ENCODE assay signal across 29 cellular contexts in genomic region chr10:131022369-131022768, GRCh38.
"Had no signal": no experiment of that assay in that cellular context is flagged by ENCODE, and none has a peak within 500 bp of the region (broad histone marks: within the 10 kb centered on the region; RNA-seq: fewer than 3 reads in every experiment).

No MANE protein-coding gene starts in this region.

- H3K4me1 ChIP-seq: esophagus muscularis mucosa, foreskin keratinocyte, parathyroid adenoma, psoas muscle, sigmoid colon, suprapubic skin, transverse colon, vagina had no signal

- H3K4me3 ChIP-seq: coronary artery, esophagus muscularis mucosa, lung, mucosa of descending colon, psoas muscle, sigmoid colon, suprapubic skin, transverse colon, vagina had no signal

- H3K9me3 Mint-ChIP-seq: immature natural killer cell; memory B cell; mesothelial cell of epicardium; naive B cell; natural killer cell treated with Interleukin-12 subunit alpha and Interleukin-12 subunit beta and Interleukin-15 and Interleukin-18, amount 100 ng/mL, for 72 hours; neural crest cell; stimulated activated naive B cell treated with anti-CD40 and anti-IgM and Interleukin-4, amounts not matched to agents 10 μg/mL and 1 μg/mL and 100 μg/mL, for 72 hours; stimulated activated naive CD8-positive, alpha-beta T cell treated with anti-CD3 and anti-CD28 coated beads, Interleukin-15, Interleukin-2, amounts not matched to agents 100 ng/mL and 50 ng/mL, for 24 hours had no signal

- H3K27me3 Mint-ChIP-seq: memory B cell; natural killer cell treated with Interleukin-12 subunit alpha and Interleukin-12 subunit beta and Interleukin-15 and Interleukin-18, amount 100 ng/mL, for 72 hours; stimulated activated naive CD8-positive, alpha-beta T cell treated with anti-CD3 and anti-CD28 coated beads, Interleukin-15, Interleukin-2, amounts not matched to agents 100 ng/mL and 50 ng/mL, for 24 hours had no signal

- H3K27me3 ChIP-seq: foreskin keratinocyte, transverse colon, vagina had no signal

- DNase-seq: dermis blood vessel endothelial cell; effector memory CD4-positive, alpha-beta T cell; foreskin keratinocyte; glutamatergic neuron; hypothalamus; immature natural killer cell; islet precursor cell; kidney glomerular epithelial cell; left colon; left ventricle myocardium superior; mucosa of descending colon; naive B cell; psoas muscle; right cardiac atrium; stimulated activated CD4-positive, alpha-beta T cell treated with anti-CD3 and anti-CD28 coated beads, Interleukin-2, amount 100 ng/mL, for 48 hours; stimulated activated naive B cell treated with anti-CD40 and anti-IgM and Interleukin-4, amounts not matched to agents 10 μg/mL and 1 μg/mL and 100 μg/mL, for 72 hours; transverse colon had no signal

- H3K36me3 Mint-ChIP-seq: immature natural killer cell; memory B cell; mesothelial cell of epicardium; naive B cell; natural killer cell treated with Interleukin-12 subunit alpha and Interleukin-12 subunit beta and Interleukin-15 and Interleukin-18, amount 100 ng/mL, for 72 hours; stimulated activated naive B cell treated with anti-CD40 and anti-IgM and Interleukin-4, amounts not matched to agents 10 μg/mL and 1 μg/mL and 100 μg/mL, for 72 hours had no signal

- H2AFZ ChIP-seq: parathyroid adenoma had no signal

- ATAC-seq: foreskin keratinocyte; left colon; left ventricle myocardium superior; mucosa of descending colon; psoas muscle; right cardiac atrium; stimulated activated naive B cell treated with anti-CD40 and anti-IgM and Interleukin-4, amounts not matched to agents 10 μg/mL and 1 μg/mL and 100 μg/mL, for 72 hours had no signal

- H3K79me2 ChIP-seq: parathyroid adenoma had no signal

- H3K4me3 Mint-ChIP-seq: immature natural killer cell; memory B cell; mesothelial cell of epicardium; naive B cell; natural killer cell treated with Interleukin-12 subunit alpha and Interleukin-12 subunit beta and Interleukin-15 and Interleukin-18, amount 100 ng/mL, for 72 hours; neural crest cell; stimulated activated naive B cell treated with anti-CD40 and anti-IgM and Interleukin-4, amounts not matched to agents 10 μg/mL and 1 μg/mL and 100 μg/mL, for 72 hours; stimulated activated naive CD8-positive, alpha-beta T cell treated with anti-CD3 and anti-CD28 coated beads, Interleukin-15, Interleukin-2, amounts not matched to agents 100 ng/mL and 50 ng/mL, for 24 hours had no signal

- H3K4me1 Mint-ChIP-seq: immature natural killer cell, memory B cell, naive B cell had no signal

- H3K27ac Mint-ChIP-seq: immature natural killer cell; memory B cell; mesothelial cell of epicardium; natural killer cell treated with Interleukin-12 subunit alpha and Interleukin-12 subunit beta and Interleukin-15 and Interleukin-18, amount 100 ng/mL, for 72 hours; stimulated activated naive B cell treated with anti-CD40 and anti-IgM and Interleukin-4, amounts not matched to agents 10 μg/mL and 1 μg/mL and 100 μg/mL, for 72 hours; stimulated activated naive CD8-positive, alpha-beta T cell treated with anti-CD3 and anti-CD28 coated beads, Interleukin-15, Interleukin-2, amounts not matched to agents 100 ng/mL and 50 ng/mL, for 24 hours had no signal

- H3K9me3 ChIP-seq: esophagus muscularis mucosa, mucosa of descending colon, psoas muscle, sigmoid colon, suprapubic skin, transverse colon, vagina had no signal

- H3K27ac ChIP-seq: coronary artery, esophagus muscularis mucosa, foreskin keratinocyte, parathyroid adenoma, psoas muscle, sigmoid colon, suprapubic skin, transverse colon, vagina had no signal

- H3K9ac ChIP-seq: parathyroid adenoma had no signal

- H3K36me3 ChIP-seq: esophagus muscularis mucosa, sigmoid colon, suprapubic skin, transverse colon, vagina had no signal
